8 cellular contexts compared by ENCODE assay signal in genomic region chr4:1579834-1580686, GRCh38.
DNase-seq lines count a peak whose midpoint lies in the region; ATAC-seq lines count a peak whose summit lies in the region.

No MANE protein-coding gene starts in this region.

- peaks cover 5% of the 10 kb centered on the region for H3K4me1 ChIP-seq in CD4-positive, CD25-positive, alpha-beta regulatory T cell (ENCODE audit: control insufficient read depth, insufficient read depth, low read length, poor library complexity, severe bottlenecking)
- H3K4me1 ChIP-seq in duodenal mucosa (ENCODE audit: control insufficient read depth in 1 of 2, insufficient read depth in 2 of 2, low read length in 2 of 2), result peaks cover 0 to 3% of the 10 kb centered on the region in 2 donors

- H3K27ac ChIP-seq in CD4-positive, CD25-positive, alpha-beta regulatory T cell (ENCODE audit: insufficient read depth, low read length, poor library complexity, severe bottlenecking), result peak overlapping the region; percentile 81
- peak overlapping the region; percentile 70 for H3K27ac ChIP-seq in duodenal mucosa (ENCODE audit: low read depth, low read length)

- peak overlapping the region; percentile 81 to 86 (median 84) for H3K4me3 Mint-ChIP-seq in CD4-positive, CD25-positive, alpha-beta regulatory T cell

- DNase-seq in CD4-positive, CD25-positive, alpha-beta regulatory T cell, result peak; percentile 86 to 92 (median 90)
- DNase-seq in NCI-H1930 (lab: John Stamatoyannopoulos, UW) (peak; percentile 54 to 78), lung microvascular endothelial cell (ENCODE audit: low read depth in 2 of 2) (peak; percentile 79 to 98)
- DNase-seq in activated CD4-positive, alpha-beta T cell treated with anti-CD3 and anti-CD28 coated beads, Interleukin-2, amount 50 U/mL, for 24 hours (ENCODE audit: low read depth in 1 of 2, low spot score in 1 of 2), result peak; percentile 78 to 83
- peak; percentile 81 for DNase-seq in stimulated activated CD8-positive, alpha-beta memory T cell treated with anti-CD3 and anti-CD28 coated beads, Interleukin-12 subunit alpha, Interleukin-12 subunit beta, amount 100 ng/mL, for 4 hours (ENCODE audit: low read depth)

- peaks cover 5 to 18% (median 5%) of the 10 kb centered on the region in 4 donors for H3K4me1 Mint-ChIP-seq in CD4-positive, CD25-positive, alpha-beta regulatory T cell

- no peaks in the 10 kb centered on the region for H3K9me3 ChIP-seq in CD4-positive, CD25-positive, alpha-beta regulatory T cell (ENCODE audit: control insufficient read depth in 2 of 2, low read length in 2 of 2)
- no peaks in the 10 kb centered on the region for H3K9me3 ChIP-seq in duodenal mucosa (ENCODE audit: control insufficient read depth in 1 of 2, low read length in 2 of 2)

- H3K27ac Mint-ChIP-seq in CD4-positive, CD25-positive, alpha-beta regulatory T cell, result peak overlapping the region in 1 of 3 donors; percentile 32

- H3K36me3 ChIP-seq in CD4-positive, CD25-positive, alpha-beta regulatory T cell (ENCODE audit: control insufficient read depth, insufficient read depth, low read length), result no peaks in the 10 kb centered on the region
- no peaks in the 10 kb centered on the region for H3K36me3 ChIP-seq in duodenal mucosa (ENCODE audit: control insufficient read depth in 1 of 2, insufficient read depth in 2 of 2, low read length in 2 of 2)

- no peaks in the 10 kb centered on the region for H3K27me3 Mint-ChIP-seq in CD4-positive, CD25-positive, alpha-beta regulatory T cell

- ATAC-seq in CD4-positive, CD25-positive, alpha-beta regulatory T cell (ENCODE audit: low read depth in 2 of 2), result peak; percentile 66 to 68
- ATAC-seq in GM21723 (IDR thresholded peaks at IDR 0.05; ENCODE audit: unreplicated experiment) (peak; percentile 44), GM19397 (IDR thresholded peaks at IDR 0.05; ENCODE audit: unreplicated experiment) (no peak)

- peak overlapping the region; percentile 92 for H3K4me3 ChIP-seq in CD4-positive, CD25-positive, alpha-beta regulatory T cell (ENCODE audit: low read depth, low read length)
- peak overlapping the region; percentile 65 to 69 for H3K4me3 ChIP-seq in duodenal mucosa (ENCODE audit: low read depth in 1 of 2, low read length in 2 of 2)

- H3K9ac ChIP-seq in duodenal mucosa (ENCODE audit: low read depth in 1 of 2, low read length in 2 of 2), result peak overlapping the region; percentile 39 to 57

- H3K36me3 Mint-ChIP-seq in CD4-positive, CD25-positive, alpha-beta regulatory T cell, result no peaks in the 10 kb centered on the region

- H3K9me3 Mint-ChIP-seq in CD4-positive, CD25-positive, alpha-beta regulatory T cell, result peaks cover 0 to 4% (median 0%) of the 10 kb centered on the region in 7 donors

- H3K27me3 ChIP-seq in CD4-positive, CD25-positive, alpha-beta regulatory T cell (ENCODE audit: control insufficient read depth, insufficient read depth, low read length), result no peaks in the 10 kb centered on the region
- peaks cover 4 to 6% of the 10 kb centered on the region in 2 donors for H3K27me3 ChIP-seq in duodenal mucosa (ENCODE audit: control insufficient read depth in 1 of 2, insufficient read depth in 2 of 2, low read length in 2 of 2)
